ENCODE assay signal across 16 cellular contexts in genomic region chr5:168401880-168402279, GRCh38.
DNase-seq lines count a peak whose midpoint lies in the region; FAIRE-seq and TF ChIP-seq lines count a peak whose summit lies in the region.
"Had no signal": no experiment of that assay in that cellular context is flagged by ENCODE, and none has a peak within 500 bp of the region (broad histone marks: within the 10 kb centered on the region; RNA-seq: fewer than 3 reads in every experiment).

No MANE protein-coding gene starts in this region.

- intact Hi-C loops in posterior vena cava (cut with DNase I), result no loop called here

- no peaks in the 10 kb centered on the region for H3K9me3 Mint-ChIP-seq in type B pancreatic cell
- H3K9me3 Mint-ChIP-seq: dendritic cell treated with granulocyte-macrophage colony-stimulating factor and Interleukin-4, amounts not matched to agents 40 ng/mL and 50 ng/mL, for 4 days; naive thymus-derived CD4-positive, alpha-beta T cell had no signal

- peak overlapping the region; percentile 97 for H3K27ac Mint-ChIP-seq in type B pancreatic cell
- H3K27ac Mint-ChIP-seq: dendritic cell treated with granulocyte-macrophage colony-stimulating factor and Interleukin-4, amounts not matched to agents 40 ng/mL and 50 ng/mL, for 4 days; naive thymus-derived CD4-positive, alpha-beta T cell had no signal

- no peak for FAIRE-seq in GM12892 (lab: Jason Lieb, UNC)
- FAIRE-seq: HTR-8/SVneo had no signal

- peaks cover 31% of the 10 kb centered on the region for H3K36me3 Mint-ChIP-seq in type B pancreatic cell
- H3K36me3 Mint-ChIP-seq: naive thymus-derived CD4-positive, alpha-beta T cell had no signal

- H3K4me1 Mint-ChIP-seq in type B pancreatic cell (ENCODE audit: unreplicated experiment), result peaks cover 17% of the 10 kb centered on the region

- no peak for TF ChIP-seq POLR2A in GM12892 (IDR thresholded peaks at IDR 0.05; ENCODE audit: low read depth, low read length)

- DNase-seq in HT-29 (ENCODE audit: low spot score) (peak; percentile 92), SW480 (ENCODE audit: low spot score) (peak; percentile 49), left kidney (ENCODE audit: low read depth, low spot score) (peak; percentile 70), type B pancreatic cell (ENCODE audit: extremely low spot score, unreplicated experiment) (no peak), GM12892 (ENCODE audit: insufficient read length) (no peak), posterior vena cava (ENCODE audit: low spot score) (no peak)
- no peak for DNase-seq in effector CD4-positive, alpha-beta T cell
- DNase-seq: activated gamma-delta T cell treated with Interleukin-2 at 50 U/mL for 16 hours; hippocampal formation; left ventricle myocardium inferior; naive thymus-derived CD4-positive, alpha-beta T cell; NCI-H1694; retina; T-helper 1 cell had no signal

- no peak for TF ChIP-seq CTCF in type B pancreatic cell (conservative IDR thresholded peaks at IDR 0.05)

- H3K4me3 Mint-ChIP-seq in type B pancreatic cell, result peak overlapping the region; percentile 69
- H3K4me3 Mint-ChIP-seq: dendritic cell treated with granulocyte-macrophage colony-stimulating factor and Interleukin-4, amounts not matched to agents 40 ng/mL and 50 ng/mL, for 4 days; naive thymus-derived CD4-positive, alpha-beta T cell had no signal

- no peaks in the 10 kb centered on the region for H3K27me3 Mint-ChIP-seq in type B pancreatic cell
- H3K27me3 Mint-ChIP-seq: dendritic cell treated with granulocyte-macrophage colony-stimulating factor and Interleukin-4, amounts not matched to agents 40 ng/mL and 50 ng/mL, for 4 days had no signal

Comparison
In these comparisons a context has a peak if more than half of its experiments do, and no peak if none do; other contexts are left out.
1. DNase-seq: peak in HT-29 (single experiment), SW480 (single experiment) and left kidney (single experiment); none in type B pancreatic cell (single experiment), GM12892 (single experiment), effector CD4-positive, alpha-beta T cell (single experiment) and posterior vena cava (single experiment).